In the genomic region with DNA sequence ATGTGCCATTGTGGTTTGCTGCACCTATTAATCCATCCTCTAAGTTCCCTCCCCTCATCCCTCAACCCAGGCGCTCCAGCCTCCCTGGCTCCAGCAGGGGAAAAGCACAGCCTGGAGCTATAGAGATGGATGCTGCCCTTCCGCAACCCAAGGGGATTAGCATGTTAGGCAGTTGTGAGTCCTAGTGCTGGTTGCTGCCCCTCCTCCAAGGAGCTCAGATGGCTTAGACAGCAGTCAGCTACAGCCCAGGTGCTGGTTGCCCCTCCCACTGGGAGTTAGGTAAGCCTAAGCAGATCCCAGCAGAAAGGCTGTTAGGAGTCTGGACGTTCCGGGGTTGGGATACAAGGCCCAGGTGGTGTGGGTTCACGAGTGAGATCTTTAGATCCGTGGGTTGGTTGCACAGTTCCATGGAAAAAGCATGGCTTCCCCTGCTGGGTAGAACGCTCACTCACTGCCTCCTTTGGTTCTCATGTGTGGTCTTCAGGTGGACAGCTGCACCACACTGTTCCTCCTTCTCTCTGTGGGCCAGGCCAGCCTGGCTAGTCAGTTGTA, we compare ENCODE assay signal across 38 cellular contexts.
"Had no signal": no experiment of that assay in that cellular context is flagged by ENCODE, and none has a peak within 500 bp of the region (broad histone marks: within the 10 kb centered on the region; RNA-seq: fewer than 3 reads in every experiment).

No MANE protein-coding gene starts in this region.

- H3K27ac Mint-ChIP-seq: activated B cell treated with CpG ODN at 0.5 μM for 24 hours; activated CD4-positive, alpha-beta memory T cell treated with anti-CD3 and anti-CD28 coated beads, Interleukin-2, amount 10 ng/mL, durations not matched to agents 7 days and 5 days; activated CD8-positive, alpha-beta memory T cell treated with anti-CD3 and anti-CD28 coated beads, Interleukin-2, amount 10 ng/mL, durations not matched to agents 7 days and 5 days; activated naive CD4-positive, alpha-beta T cell treated with anti-CD3 and anti-CD28 coated beads, Interleukin-2, amount 10 ng/mL, durations not matched to agents 7 days and 5 days; activated naive CD8-positive, alpha-beta T cell; activated naive CD8-positive, alpha-beta T cell treated with anti-CD3 and anti-CD28 coated beads, Interleukin-2, amount 50 U/mL, for 24 hours; T-helper 1 cell treated with Interleukin-12 subunit alpha and Interleukin-12 subunit beta and Interleukin-4 antibody, amounts not matched to agents 30 μg/mL and 1 μg/mL, for 36 hours; T-helper 2 cell treated with Interferon-gamma antibody and Interleukin-4, amounts not matched to agents 5 μg/mL and 100 μg/mL, for 36 hours had no signal

- H3K27me3 ChIP-seq: brain microvascular endothelial cell had no signal

- H3K4me3 ChIP-seq: PC-9, SK-N-MC had no signal

- H3K27ac ChIP-seq: brain microvascular endothelial cell, PC-9, RWPE1, SK-N-MC had no signal

- H3K4me3 Mint-ChIP-seq: activated B cell treated with CpG ODN at 0.5 μM for 24 hours; activated CD4-positive, alpha-beta memory T cell treated with anti-CD3 and anti-CD28 coated beads, Interleukin-2, amount 10 ng/mL, durations not matched to agents 7 days and 5 days; activated CD8-positive, alpha-beta memory T cell treated with anti-CD3 and anti-CD28 coated beads, Interleukin-2, amount 10 ng/mL, durations not matched to agents 7 days and 5 days; activated naive CD4-positive, alpha-beta T cell treated with anti-CD3 and anti-CD28 coated beads, Interleukin-2, amount 10 ng/mL, durations not matched to agents 7 days and 5 days; activated naive CD8-positive, alpha-beta T cell; activated naive CD8-positive, alpha-beta T cell treated with anti-CD3 and anti-CD28 coated beads, Interleukin-2, amount 50 U/mL, for 24 hours; T-helper 1 cell treated with Interleukin-12 subunit alpha and Interleukin-12 subunit beta and Interleukin-4 antibody, amounts not matched to agents 30 μg/mL and 1 μg/mL, for 36 hours; T-helper 2 cell treated with Interferon-gamma antibody and Interleukin-4, amounts not matched to agents 5 μg/mL and 100 μg/mL, for 36 hours had no signal

- H3K36me3 ChIP-seq: brain microvascular endothelial cell had no signal

- DNase-seq: activated B cell treated with CpG ODN at 0.5 μM for 24 hours; activated CD4-positive, alpha-beta memory T cell treated with anti-CD3 and anti-CD28 coated beads, Interleukin-2, amount 10 ng/mL, durations not matched to agents 7 days and 5 days; activated CD4-positive, alpha-beta T cell treated with anti-CD3 and anti-CD28 coated beads for 4 hours; activated CD4-positive, CD25-positive, alpha-beta regulatory T cell treated with anti-CD3 and anti-CD28 coated beads, Interleukin-2, amount 50 U/mL, for 72 hours; activated CD8-positive, alpha-beta memory T cell treated with anti-CD3 and anti-CD28 coated beads for 24 hours; activated CD8-positive, alpha-beta memory T cell treated with anti-CD3 and anti-CD28 coated beads, Interleukin-2, amount 10 ng/mL, durations not matched to agents 7 days and 5 days; activated CD8-positive, alpha-beta memory T cell treated with anti-CD3 and anti-CD28 coated beads, Interleukin-2, amount 50 U/mL, for 48 hours; activated effector memory CD4-positive, alpha-beta T cell treated with Interleukin-2 at 50 U/mL for 16 hours; activated naive CD4-positive, alpha-beta T cell treated with anti-CD3 and anti-CD28 coated beads, Interleukin-2, amount 10 ng/mL, durations not matched to agents 7 days and 5 days; activated naive CD8-positive, alpha-beta T cell treated with anti-CD3 and anti-CD28 coated beads, Interleukin-2, amount 50 U/mL, for 24 hours; activated T-cell treated with anti-CD3 and anti-CD28 coated beads, Interleukin-2, amount 50 U/mL, for 48 hours; anterior cingulate cortex; brain microvascular endothelial cell; central memory CD4-positive, alpha-beta T cell; Kasumi-1; KG1; MM.1S; MV-4-11; NCI-H1092 treated with DMSO at 0.1 percent for 48 hours; NCI-H1417; NCI-H146; NCI-H187; NCI-H2029 treated with DMSO at 0.1 percent for 48 hours; NCI-H2107; NCI-H2171; NCI-H510A; NCI-H526; NCI-H748 treated with DMSO at 0.1 percent for 48 hours; NK-92 treated with Interleukin-12 subunit alpha and Interleukin-12 subunit beta, amount 100 ng/mL, for 24 hours; PC-9; Right ventricle myocardium superior had no signal

- H3K27me3 Mint-ChIP-seq: activated B cell treated with CpG ODN at 0.5 μM for 24 hours; activated CD4-positive, alpha-beta memory T cell treated with anti-CD3 and anti-CD28 coated beads, Interleukin-2, amount 10 ng/mL, durations not matched to agents 7 days and 5 days; activated CD8-positive, alpha-beta memory T cell treated with anti-CD3 and anti-CD28 coated beads, Interleukin-2, amount 10 ng/mL, durations not matched to agents 7 days and 5 days; activated naive CD4-positive, alpha-beta T cell treated with anti-CD3 and anti-CD28 coated beads, Interleukin-2, amount 10 ng/mL, durations not matched to agents 7 days and 5 days; activated naive CD8-positive, alpha-beta T cell; activated naive CD8-positive, alpha-beta T cell treated with anti-CD3 and anti-CD28 coated beads, Interleukin-2, amount 50 U/mL, for 24 hours had no signal

- H3K4me1 Mint-ChIP-seq: activated B cell treated with CpG ODN at 0.5 μM for 24 hours; activated CD4-positive, alpha-beta memory T cell treated with anti-CD3 and anti-CD28 coated beads, Interleukin-2, amount 10 ng/mL, durations not matched to agents 7 days and 5 days; activated CD8-positive, alpha-beta memory T cell treated with anti-CD3 and anti-CD28 coated beads, Interleukin-2, amount 10 ng/mL, durations not matched to agents 7 days and 5 days; activated naive CD4-positive, alpha-beta T cell treated with anti-CD3 and anti-CD28 coated beads, Interleukin-2, amount 10 ng/mL, durations not matched to agents 7 days and 5 days; activated naive CD8-positive, alpha-beta T cell treated with anti-CD3 and anti-CD28 coated beads, Interleukin-2, amount 50 U/mL, for 24 hours had no signal

- H3K36me3 Mint-ChIP-seq: activated CD8-positive, alpha-beta memory T cell treated with anti-CD3 and anti-CD28 coated beads, Interleukin-2, amount 10 ng/mL, durations not matched to agents 7 days and 5 days; activated naive CD4-positive, alpha-beta T cell treated with anti-CD3 and anti-CD28 coated beads, Interleukin-2, amount 10 ng/mL, durations not matched to agents 7 days and 5 days; activated naive CD8-positive, alpha-beta T cell had no signal

- FAIRE-seq: RCC 7860, TTC549 had no signal

- ATAC-seq: activated CD8-positive, alpha-beta memory T cell treated with anti-CD3 and anti-CD28 coated beads, Interleukin-2, amount 10 ng/mL, durations not matched to agents 7 days and 5 days; activated naive CD8-positive, alpha-beta T cell treated with anti-CD3 and anti-CD28 coated beads, Interleukin-2, amount 50 U/mL, for 24 hours had no signal
